Comparison of ENCODE assay signal across 11 cellular contexts in genomic region chr12:113056381-113056630, GRCh38. TPM values are rescaled to one million over a fixed set of nuclear protein-coding genes. Genes with fewer than 3 reads are reported as not detected.
DNase-seq lines count a peak whose midpoint lies in the region; ATAC-seq, FAIRE-seq and TF ChIP-seq lines count a peak whose summit lies in the region.
"Had no signal": no experiment of that assay in that cellular context is flagged by ENCODE, and none has a peak within 500 bp of the region (broad histone marks: within the 10 kb centered on the region; RNA-seq: fewer than 3 reads in every experiment).

No MANE protein-coding gene starts in this region.

- no peak for ATAC-seq in memory B cell (ENCODE audit: low read depth)
- ATAC-seq in thoracic aorta (ENCODE audit: insufficient number of reproducible peaks, low FRiP score, low read depth): no peak
- ATAC-seq in GM19452 (IDR thresholded peaks at IDR 0.05; ENCODE audit: unreplicated experiment): no peak

- DNase-seq in activated naive CD4-positive, alpha-beta T cell treated with anti-CD3 and anti-CD28 coated beads, Interleukin-2, amount 10 ng/mL, durations not matched to agents 7 days and 5 days: no peak
- no peak for DNase-seq in activated naive CD4-positive, alpha-beta T cell treated with anti-CD3 and anti-CD28 coated beads, Interleukin-2, amount 50 U/mL, for 16 hours
- DNase-seq in astrocyte (ENCODE audit: low read depth) (no peak), memory B cell (ENCODE audit: low spot score in 2 of 2) (no peak), thoracic aorta (ENCODE audit: low spot score) (no peak), COLO829 (ENCODE audit: low spot score) (no peak), frontal cortex (ENCODE audit: low spot score in 2 of 2) (no peak)
- DNase-seq: COR-L47, SW 1271 had no signal

- no peaks in the 10 kb centered on the region for H3K36me3 Mint-ChIP-seq in activated naive CD4-positive, alpha-beta T cell treated with anti-CD3 and anti-CD28 coated beads, Interleukin-2, amount 10 ng/mL, durations not matched to agents 7 days and 5 days
- H3K36me3 Mint-ChIP-seq in astrocyte (ENCODE audit: low read depth, unreplicated experiment) (no peaks in the 10 kb centered on the region), memory B cell (no peaks in the 10 kb centered on the region)

- H3K9ac ChIP-seq in astrocyte (ENCODE audit: low read length): peak overlapping the region; percentile 10

- peaks cover 47% of the 10 kb centered on the region for H3K27me3 Mint-ChIP-seq in activated naive CD4-positive, alpha-beta T cell treated with anti-CD3 and anti-CD28 coated beads, Interleukin-2, amount 10 ng/mL, durations not matched to agents 7 days and 5 days
- H3K27me3 Mint-ChIP-seq in astrocyte (ENCODE audit: low read depth, unreplicated experiment) (peaks cover 43% of the 10 kb centered on the region), memory B cell (no peaks in the 10 kb centered on the region)

- H3K4me2 ChIP-seq in astrocyte (ENCODE audit: low read length): peak overlapping the region; percentile 78

- H3K79me2 ChIP-seq in astrocyte (ENCODE audit: insufficient read depth, low read length): no peaks in the 10 kb centered on the region

- no peaks in the 10 kb centered on the region for H3K9me3 ChIP-seq in astrocyte (ENCODE audit: insufficient read depth, low read depth, low read length)
- H3K9me3 ChIP-seq in thoracic aorta: no peaks in the 10 kb centered on the region
- H3K9me3 ChIP-seq: adrenal gland had no signal

- H3K4me1 ChIP-seq in astrocyte (ENCODE audit: insufficient read depth, low read length): no peaks in the 10 kb centered on the region
- H3K4me1 ChIP-seq in thoracic aorta (ENCODE audit: control insufficient read depth in 1 of 2, low read depth in 2 of 2): peaks cover 6 to 13% of the 10 kb centered on the region in 2 donors

- no peak overlapping the region for H2AFZ ChIP-seq in astrocyte (ENCODE audit: low read depth, low read length)

- H3K9me3 Mint-ChIP-seq in activated naive CD4-positive, alpha-beta T cell treated with anti-CD3 and anti-CD28 coated beads, Interleukin-2, amount 10 ng/mL, durations not matched to agents 7 days and 5 days: no peaks in the 10 kb centered on the region
- H3K9me3 Mint-ChIP-seq in astrocyte (ENCODE audit: unreplicated experiment) (peaks cover 3% of the 10 kb centered on the region), memory B cell (no peaks in the 10 kb centered on the region)

- no peak for TF ChIP-seq CTCF in astrocyte (IDR thresholded peaks at IDR 0.05; ENCODE audit: insufficient read depth, low read depth, low read length)
- TF ChIP-seq CTCF in thoracic aorta (IDR thresholded peaks at IDR 0.05): no peak

- H3K4me3 ChIP-seq in astrocyte (ENCODE audit: insufficient read depth, low read depth, low read length) (no peak overlapping the region), thoracic aorta (peak overlapping the region; percentile 73)

- H3K27me3 ChIP-seq in astrocyte (ENCODE audit: insufficient read depth, low read length) (peaks cover 51% of the 10 kb centered on the region), thoracic aorta (replicated peaks; ENCODE audit: insufficient read depth) (no peaks in the 10 kb centered on the region)

- H3K27ac Mint-ChIP-seq in activated naive CD4-positive, alpha-beta T cell treated with anti-CD3 and anti-CD28 coated beads, Interleukin-2, amount 10 ng/mL, durations not matched to agents 7 days and 5 days: no peak overlapping the region
- H3K27ac Mint-ChIP-seq in astrocyte (ENCODE audit: unreplicated experiment) (no peak overlapping the region), memory B cell (peak overlapping the region; percentile 83)

- CTCF ChIA-PET in activated naive CD4-positive, alpha-beta T cell treated with anti-CD3 and anti-CD28 coated beads, Interleukin-2, amount 10 ng/mL, durations not matched to agents 7 days and 5 days (lab: Charles Lee): no interaction called here

- peaks cover 4% of the 10 kb centered on the region for H4K20me1 ChIP-seq in astrocyte (ENCODE audit: insufficient read depth, low read length)

- H3K4me3 Mint-ChIP-seq in activated naive CD4-positive, alpha-beta T cell treated with anti-CD3 and anti-CD28 coated beads, Interleukin-2, amount 10 ng/mL, durations not matched to agents 7 days and 5 days: peak overlapping the region; percentile 52
- peak overlapping the region; percentile 78 for H3K4me3 Mint-ChIP-seq in astrocyte (ENCODE audit: unreplicated experiment)
- peak overlapping the region; percentile 83 for H3K4me3 Mint-ChIP-seq in memory B cell

- H3K36me3 ChIP-seq in astrocyte (ENCODE audit: insufficient read depth, low read length) (no peaks in the 10 kb centered on the region), thoracic aorta (no peaks in the 10 kb centered on the region)
- H3K36me3 ChIP-seq: adrenal gland had no signal

- peaks cover 4% of the 10 kb centered on the region for H3K4me1 Mint-ChIP-seq in activated naive CD4-positive, alpha-beta T cell treated with anti-CD3 and anti-CD28 coated beads, Interleukin-2, amount 10 ng/mL, durations not matched to agents 7 days and 5 days
- no peaks in the 10 kb centered on the region for H3K4me1 Mint-ChIP-seq in astrocyte (ENCODE audit: low read depth, unreplicated experiment)
- H3K4me1 Mint-ChIP-seq in memory B cell: peaks cover 25% of the 10 kb centered on the region

- H3K27ac ChIP-seq in astrocyte (ENCODE audit: low read depth, low read length): no peak overlapping the region
- no peak overlapping the region for H3K27ac ChIP-seq in thoracic aorta

- FAIRE-seq in astrocyte (lab: Jason Lieb, UNC): no peak
- no peak for FAIRE-seq in frontal cortex (lab: Jason Lieb, UNC)

RNA-seq across cellular contexts. Expression of gene DTX1, which starts 0.2 kb away (rescaled TPM):
- total RNA-seq in astrocyte (4.6 and 5.5 TPM in 2 replicates), thoracic aorta (1 to 10 TPM in 1 of 2 donors, under 1 TPM in 1; 0.41 to 1.3 TPM), frontal cortex (18.3 TPM)
